ENCODE assay signal across 8 cellular contexts in the genomic region with DNA sequence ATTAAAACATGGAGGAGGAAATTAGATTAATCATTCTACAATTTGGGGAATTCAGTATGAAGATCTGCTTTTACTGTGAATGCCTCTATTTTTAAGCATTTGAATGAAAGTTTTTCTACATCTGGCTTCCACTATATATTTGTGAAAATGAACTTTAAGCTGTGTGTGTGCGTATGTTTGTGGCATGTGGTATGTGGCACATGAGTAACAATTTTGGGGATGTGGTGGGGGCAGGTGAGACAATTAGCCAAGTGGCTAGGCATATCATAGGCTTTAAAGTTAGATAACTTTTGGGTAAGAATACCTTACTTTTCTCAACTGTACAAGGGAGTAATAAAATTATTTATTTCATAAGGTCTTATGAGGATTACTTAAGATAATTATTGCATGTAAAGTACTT.
"Had no signal": no experiment of that assay in that cellular context is flagged by ENCODE, and none has a peak within 500 bp of the region (broad histone marks: within the 10 kb centered on the region; RNA-seq: fewer than 3 reads in every experiment).

No MANE protein-coding gene starts in this region.

- H3K9me3 ChIP-seq: HAP-1 had no signal

- H3K27ac Mint-ChIP-seq: HFFc6, IgD-negative memory B cell had no signal

- FAIRE-seq: HepG2 had no signal

- DNase-seq: GOT3, H7, HFFc6 had no signal

- H3K4me1 Mint-ChIP-seq: IgD-negative memory B cell had no signal

- ATAC-seq: HCT116, HepG2 had no signal

- H3K4me3 Mint-ChIP-seq: HFFc6, IgD-negative memory B cell had no signal

- H3K4me1 ChIP-seq: HAP-1 had no signal

- H3K27ac ChIP-seq: HL-60 had no signal

- H3K36me3 ChIP-seq: HAP-1 had no signal

- H3K4me3 ChIP-seq: HAP-1 had no signal
